In genomic region chr16:48864055-48864454, GRCh38 we compare ENCODE assay signal across 17 cellular contexts.
"Had no signal": no experiment of that assay in that cellular context is flagged by ENCODE, and none has a peak within 500 bp of the region (broad histone marks: within the 10 kb centered on the region; RNA-seq: fewer than 3 reads in every experiment).

No MANE protein-coding gene starts in this region.

- H3K4me1 Mint-ChIP-seq: activated CD4-positive, alpha-beta T cell treated with anti-CD3 and anti-CD28 coated beads, Interleukin-2, amount 10 ng/mL, durations not matched to agents 7 days and 5 days; activated T-helper 17 cell treated with anti-CD3 and anti-CD28 coated beads, Interleukin-2, amount 50 U/mL, for 72 hours had no signal

- DNase-seq: activated CD4-positive, alpha-beta T cell treated with anti-CD3 and anti-CD28 coated beads, Interleukin-2, amount 10 ng/mL, durations not matched to agents 7 days and 5 days; activated CD4-positive, CD25-positive, alpha-beta regulatory T cell; activated naive CD4-positive, alpha-beta T cell treated with anti-CD3 and anti-CD28 coated beads for 36 hours; activated T-cell treated with anti-CD3 and anti-CD28 coated beads for 4 hours; foreskin keratinocyte; heart right ventricle; kidney; left ventricle myocardium superior; nephron progenitor cell; stimulated activated CD4-positive, alpha-beta T cell treated with anti-CD3 and anti-CD28 coated beads, Interleukin-12 subunit alpha, Interleukin-12 subunit beta, amount 100 ng/mL, for 4 hours; stimulated activated CD4-positive, alpha-beta T cell treated with anti-CD3 and anti-CD28 coated beads, Interleukin-2, amount 100 ng/mL, for 48 hours; stimulated activated CD8-positive, alpha-beta memory T cell treated with anti-CD3 and anti-CD28 coated beads, Interleukin-4, amount 100 ng/mL, for 48 hours; stimulated activated naive CD8-positive, alpha-beta T cell treated with anti-CD3 and anti-CD28 coated beads, Interleukin-15, Interleukin-2, amounts not matched to agents 100 U/mL and 50 U/mL, for 24 hours; upper lobe of right lung had no signal

- H3K27me3 ChIP-seq: cardiac muscle cell, foreskin keratinocyte, suprapubic skin, upper lobe of right lung had no signal

- H3K36me3 ChIP-seq: cardiac muscle cell, heart right ventricle, suprapubic skin, upper lobe of right lung had no signal

- H3K27ac Mint-ChIP-seq: activated CD4-positive, alpha-beta T cell treated with anti-CD3 and anti-CD28 coated beads, Interleukin-2, amount 10 ng/mL, durations not matched to agents 7 days and 5 days; activated naive CD4-positive, alpha-beta T cell treated with anti-CD3 and anti-CD28 coated beads for 36 hours; activated T-helper 17 cell treated with anti-CD3 and anti-CD28 coated beads, Interleukin-2, amount 50 U/mL, for 72 hours; nephron progenitor cell had no signal

- H3K4me1 ChIP-seq: foreskin keratinocyte, heart right ventricle, suprapubic skin, upper lobe of right lung had no signal

- H3K27me3 Mint-ChIP-seq: activated CD4-positive, alpha-beta T cell treated with anti-CD3 and anti-CD28 coated beads, Interleukin-2, amount 10 ng/mL, durations not matched to agents 7 days and 5 days; activated T-helper 17 cell treated with anti-CD3 and anti-CD28 coated beads, Interleukin-2, amount 50 U/mL, for 72 hours had no signal

- H3K9me3 ChIP-seq: upper lobe of right lung had no signal

- H3K4me3 ChIP-seq: cardiac muscle cell, heart right ventricle, suprapubic skin, upper lobe of right lung had no signal

- H3K9me3 Mint-ChIP-seq: nephron progenitor cell had no signal

- H3K27ac ChIP-seq: cardiac muscle cell, foreskin keratinocyte, heart right ventricle, suprapubic skin, upper lobe of right lung had no signal

- H3K4me3 Mint-ChIP-seq: activated CD4-positive, alpha-beta T cell treated with anti-CD3 and anti-CD28 coated beads, Interleukin-2, amount 10 ng/mL, durations not matched to agents 7 days and 5 days; activated naive CD4-positive, alpha-beta T cell treated with anti-CD3 and anti-CD28 coated beads for 36 hours; activated T-helper 17 cell treated with anti-CD3 and anti-CD28 coated beads, Interleukin-2, amount 50 U/mL, for 72 hours; nephron progenitor cell had no signal
